ENCODE assay signal across 10 cellular contexts in the genomic region with DNA sequence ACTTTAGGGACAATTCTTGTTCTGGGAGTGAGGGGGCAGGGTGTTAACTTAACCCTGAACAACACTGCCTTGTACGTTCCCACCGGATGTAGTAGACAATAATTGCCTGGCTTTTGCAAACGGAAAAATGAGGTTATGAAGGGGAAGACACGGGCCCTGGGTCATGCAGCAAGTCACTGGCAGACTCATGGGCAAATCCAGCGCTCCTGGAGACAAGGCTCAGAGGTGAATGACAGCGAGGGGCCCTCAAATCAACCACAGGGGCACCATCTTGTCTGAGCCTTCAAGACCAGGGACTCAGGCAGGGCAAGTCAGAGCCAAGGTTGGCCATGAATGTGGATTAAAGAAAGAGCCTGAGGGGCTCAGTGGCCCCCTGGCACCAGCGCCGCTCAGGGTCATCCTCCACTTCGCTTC. TPM values are rescaled to one million over a fixed set of nuclear protein-coding genes. Genes with fewer than 3 reads are reported as not detected.
DNase-seq lines count a peak whose midpoint lies in the region; ATAC-seq, FAIRE-seq and TF ChIP-seq lines count a peak whose summit lies in the region.
"Had no signal": no experiment of that assay in that cellular context is flagged by ENCODE, and none has a peak within 500 bp of the region (broad histone marks: within the 10 kb centered on the region; RNA-seq: fewer than 3 reads in every experiment).

No MANE protein-coding gene starts in this region.

- peaks cover 56% of the 10 kb centered on the region for H3K4me1 ChIP-seq in DOHH2 (ENCODE audit: control insufficient read depth, low read length)
- H3K4me1 ChIP-seq in Panc1 (ENCODE audit: control insufficient read depth, insufficient read depth, low read length): peaks cover 52% of the 10 kb centered on the region
- peaks cover 4% of the 10 kb centered on the region for H3K4me1 ChIP-seq in colonic mucosa
- H3K4me1 ChIP-seq in osteoblast (ENCODE audit: insufficient read depth, low read length): peaks cover 41% of the 10 kb centered on the region

- H4K20me1 ChIP-seq in DOHH2 (ENCODE audit: control insufficient read depth, insufficient read depth, low read depth, low read length): peaks cover 10% of the 10 kb centered on the region
- H4K20me1 ChIP-seq in osteoblast (ENCODE audit: insufficient read depth, low read length): peaks cover 24% of the 10 kb centered on the region

- H3K27me3 ChIP-seq in DOHH2 (ENCODE audit: control insufficient read depth, low read length) (peaks cover 32% of the 10 kb centered on the region), Panc1 (ENCODE audit: control insufficient read depth, insufficient read depth, low read length) (no peaks in the 10 kb centered on the region), colonic mucosa (no peaks in the 10 kb centered on the region), osteoblast (ENCODE audit: insufficient read depth, low read length) (no peaks in the 10 kb centered on the region)

- H3K9me2 ChIP-seq in DOHH2 (replicated peaks; ENCODE audit: control insufficient read depth, low read length): no peaks in the 10 kb centered on the region

- H3F3A ChIP-seq in DOHH2 (ENCODE audit: control insufficient read depth, insufficient read depth): peaks cover 17% of the 10 kb centered on the region

- H3K27ac ChIP-seq in DOHH2 (ENCODE audit: low read depth, low read length) (peak overlapping the region; percentile 63), Panc1 (ENCODE audit: low read length) (peak overlapping the region; percentile 95), colonic mucosa (peak overlapping the region; percentile 76), osteoblast (ENCODE audit: low read depth, low read length) (peak overlapping the region; percentile 98)

- H2AFZ ChIP-seq in osteoblast (ENCODE audit: low read length): no peak overlapping the region

- POLR2A ChIA-PET in Panc1 (lab: Charles Lee): interaction anchor here (0.7 kb wide), 1 partner anchor 37 kb away, joined by 3 read pairs; no protein-coding TSS in a partner anchor

- no TSS peak for BruUV-seq in Panc1 (replicated peaks; lab: Mats Ljungman, UMichigan)

- intact Hi-C loops in Panc1 (cut with micrococcal nuclease; ENCODE audit: unreplicated experiment): loop anchor here (5.0 kb wide), 1 partner anchor 98 kb away; no protein-coding TSS in a partner anchor
- intact Hi-C loops in colonic mucosa (cut with DNase I): no loop called here

- peak overlapping the region in 1 of 2 donors; percentile 69 for H3K9ac ChIP-seq in colonic mucosa (ENCODE audit: low read depth in 2 of 2, low read length in 2 of 2)

- peak overlapping the region; percentile 63 for H3K4me3 ChIP-seq in DOHH2 (ENCODE audit: low read length)
- peak overlapping the region; percentile 81 to 85 for H3K4me3 ChIP-seq in Panc1 (ENCODE audit: low read depth in 2 of 2, low read length in 2 of 2)
- H3K4me3 ChIP-seq in colonic mucosa: peak overlapping the region; percentile 1
- H3K4me3 ChIP-seq in osteoblast (ENCODE audit: insufficient read depth, low read length): peak overlapping the region; percentile 98

- peak overlapping the region; percentile 74 for H3K4me2 ChIP-seq in DOHH2 (ENCODE audit: low read length)
- peak overlapping the region; percentile 85 for H3K4me2 ChIP-seq in osteoblast (ENCODE audit: insufficient read depth, low read length)

- no peaks in the 10 kb centered on the region for H3K9me3 ChIP-seq in DOHH2 (ENCODE audit: control insufficient read depth, insufficient read depth, low read length)
- no peaks in the 10 kb centered on the region for H3K9me3 ChIP-seq in Panc1 (ENCODE audit: control insufficient read depth, insufficient read depth, low read depth, low read length)
- no peaks in the 10 kb centered on the region for H3K9me3 ChIP-seq in colonic mucosa
- H3K9me3 ChIP-seq in osteoblast (ENCODE audit: low read depth, low read length): no peaks in the 10 kb centered on the region

- in situ Hi-C loops in Panc1 (cut with HindIII; ENCODE audit: low pct_unique_long_range_greater_than_20kb, low sequenced_read_pairs): no loop called here

- H3K79me2 ChIP-seq in DOHH2 (ENCODE audit: control insufficient read depth, low read length) (no peaks in the 10 kb centered on the region), osteoblast (ENCODE audit: insufficient read depth, low read length) (peaks cover 73% of the 10 kb centered on the region)

- no peak for FAIRE-seq in frontal cortex (lab: Jason Lieb, UNC)

- H3K36me3 ChIP-seq in DOHH2 (ENCODE audit: control insufficient read depth, low read length): no peaks in the 10 kb centered on the region
- no peaks in the 10 kb centered on the region for H3K36me3 ChIP-seq in Panc1 (ENCODE audit: control insufficient read depth, insufficient read depth, low read length)
- no peaks in the 10 kb centered on the region for H3K36me3 ChIP-seq in colonic mucosa
- H3K36me3 ChIP-seq in osteoblast (ENCODE audit: insufficient read depth, low read length): peaks cover 5% of the 10 kb centered on the region

- TF ChIP-seq CTCF in DOHH2 (IDR thresholded peaks at IDR 0.05; ENCODE audit: low read depth, low read length, poor library complexity, severe bottlenecking) (no peak), Panc1 (IDR thresholded peaks at IDR 0.05) (no peak), colonic mucosa (IDR thresholded peaks at IDR 0.05) (no peak), osteoblast (IDR thresholded peaks at IDR 0.05; ENCODE audit: extremely low read depth, low read depth, low read length) (no peak)

- ATAC-seq in Panc1: no peak
- ATAC-seq in GM18517 (IDR thresholded peaks at IDR 0.05; ENCODE audit: unreplicated experiment): no peak
- ATAC-seq in GM18502 (IDR thresholded peaks at IDR 0.05; ENCODE audit: poor library complexity, unreplicated experiment): no peak

- no peak for DNase-seq in Panc1 (ENCODE audit: low read depth, low spot score)
- DNase-seq in colonic mucosa: no peak
- no peak for DNase-seq in osteoblast (ENCODE audit: insufficient read length, low spot score, missing footprints)
- no peak for DNase-seq in NCI-H510A (lab: John Stamatoyannopoulos, UW)
- no peak for DNase-seq in frontal cortex (ENCODE audit: low spot score in 2 of 2)
- DNase-seq: NCI-H1417 had no signal

- CTCF ChIA-PET in Panc1 (lab: Charles Lee): no interaction called here

RNA-seq across cellular contexts. Expression of gene RASA3, which starts 2.8 kb away (rescaled TPM):
- total RNA-seq in Panc1 (2021; ENCODE audit: unreplicated experiment) (33.7 TPM), colonic mucosa (1 to 10 TPM; 4.4 to 7.2 TPM), osteoblast (40.7 and 41.3 TPM in 2 replicates), frontal cortex (12.6 TPM)
- polyA plus RNA-seq in Panc1 (2012; ENCODE audit: insufficient read length): 38.4 TPM

RNA-seq across cellular contexts. Expression of gene CFAP97D2, which starts 49.4 kb away (rescaled TPM):
- total RNA-seq in Panc1 (2021; ENCODE audit: unreplicated experiment) (not detected), colonic mucosa (not detected), osteoblast (not detected in 2 replicates), frontal cortex (not detected)
- polyA plus RNA-seq in Panc1 (2012; ENCODE audit: insufficient read length): not detected
- total RNA-seq: cerebellum had no signal

Comparison
In these comparisons a context has a peak if more than half of its experiments do, and no peak if none do; other contexts are left out.
1. H3K4me3 ChIP-seq: peak in every context shown above with its lines; median percentile 98 in osteoblast; 83 in Panc1; 63 in DOHH2; 1 in colonic mucosa.